In genomic region chr11:126485986-126486635, GRCh38 we compare ENCODE assay signal across 21 cellular contexts.
A peak's percentile ranks its signal among the peaks of the same experiment; 100 is the strongest.
DNase-seq lines count a peak whose midpoint lies in the region; ATAC-seq, FAIRE-seq and TF ChIP-seq lines count a peak whose summit lies in the region.
"Had no signal": no experiment of that assay in that cellular context is flagged by ENCODE, and none has a peak within 500 bp of the region (broad histone marks: within the 10 kb centered on the region; RNA-seq: fewer than 3 reads in every experiment).

No MANE protein-coding gene starts in this region.

- BruUV-seq in IMR-90 (replicated peaks; lab: Mats Ljungman, UMichigan) = no TSS peak

- no peak overlapping the region for H2AK9ac ChIP-seq in IMR-90 (replicated peaks; ENCODE audit: low read depth, low read length, poor library complexity)

- no peak overlapping the region for H4K8ac ChIP-seq in IMR-90 (ENCODE audit: low read depth in 2 of 2, low read length in 2 of 2)
- H4K8ac ChIP-seq in H1 (ENCODE audit: extremely low read depth, insufficient read depth, low read length) = no peak overlapping the region; the same call in 1 of the 2 replicates
- no peak overlapping the region for H4K8ac ChIP-seq in neuronal stem cell (ENCODE audit: low read depth, low read length)

- dilution Hi-C loops in IMR-90 (cut with HindIII; ENCODE audit: low sequenced_read_pairs, unreplicated experiment) = no loop called here

- peak overlapping the region; percentile 10 for H2BK5ac ChIP-seq in IMR-90 (ENCODE audit: low read depth, low read length, poor library complexity, severe bottlenecking)
- no peak overlapping the region for H2BK5ac ChIP-seq in H1 (ENCODE audit: low read depth, low read length)
- H2BK5ac ChIP-seq in neuronal stem cell (ENCODE audit: low read length) = no peak overlapping the region

- TF ChIP-seq RAD21 in IMR-90 (IDR thresholded peaks at IDR 0.05; ENCODE audit: low read length) (no peak), H1 (IDR thresholded peaks at IDR 0.05 in 1 of 2, conservative IDR thresholded peaks at IDR 0.05 in 1 of 2; ENCODE audit: low read depth in 2 of 2, low read length in 2 of 2) (0 out of 4 replicates have a peak, but pooled peaks of 1 of the 2 experiments have one; percentile 1)

- H3K79me1 ChIP-seq in IMR-90 (ENCODE audit: low read depth in 1 of 2, low read length in 2 of 2) (no peaks in the 10 kb centered on the region), H1 (ENCODE audit: low read depth, low read length) (no peaks in the 10 kb centered on the region), neuronal stem cell (ENCODE audit: low read depth, low read length) (no peaks in the 10 kb centered on the region)

- H4K91ac ChIP-seq in IMR-90 (ENCODE audit: insufficient read depth, low read depth, low read length) = peak overlapping the region; percentile 35; the same call in 1 of the 2 replicates
- H4K91ac ChIP-seq in H1 (replicated peaks; ENCODE audit: insufficient read length, low read length) = no peak overlapping the region
- H4K91ac ChIP-seq in neuronal stem cell (ENCODE audit: low read depth, low read length, poor library complexity) = no peak overlapping the region

- no peak overlapping the region for H3K27ac ChIP-seq in IMR-90 (ENCODE audit: insufficient read depth, low read length)
- H3K27ac ChIP-seq in H1 (ENCODE audit: low read depth, low read length) = no peak overlapping the region
- H3K27ac ChIP-seq in neuronal stem cell (replicated peaks; ENCODE audit: low read length) = no peak overlapping the region
- no peak overlapping the region for H3K27ac ChIP-seq in upper lobe of right lung
- no peak overlapping the region for H3K27ac ChIP-seq in left lung
- H3K27ac ChIP-seq: C4-2B, GM23248, HL-60 had no signal

- H2AFZ ChIP-seq in IMR-90 (replicated peaks; ENCODE audit: low read length, poor library complexity) = no peak overlapping the region
- 0 out of 2 replicates have a peak overlapping the region, but pooled peaks have one; percentile 20 for H2AFZ ChIP-seq in H1 (ENCODE audit: low read length)
- no peak overlapping the region for H2AFZ ChIP-seq in neuronal stem cell (ENCODE audit: low read length)
- H2AFZ ChIP-seq: GM23248 had no signal

- H3K4me1 ChIP-seq in IMR-90 (ENCODE audit: control insufficient read depth, insufficient read depth, low read length) (peaks cover 18% of the 10 kb centered on the region), H1 (replicated peaks in 1 of 4; ENCODE audit: control insufficient read depth in 3 of 4, insufficient read depth in 4 of 4, low read length in 3 of 4) (peaks cover 0 to 11% (median 3%) of the 10 kb centered on the region in 4 experiments; a peak in 6 of 7 replicates), neuronal stem cell (ENCODE audit: control insufficient read depth in 2 of 2, insufficient read depth in 1 of 2, low read depth in 1 of 2, low read length in 2 of 2) (peaks cover 0 to 24% of the 10 kb centered on the region in 2 donors), upper lobe of right lung (no peaks in the 10 kb centered on the region), left lung (no peaks in the 10 kb centered on the region)

- H2BK15ac ChIP-seq in IMR-90 (ENCODE audit: low read depth, low read length) (no peak overlapping the region), H1 (ENCODE audit: low read length) (no peak overlapping the region), neuronal stem cell (ENCODE audit: low read length) (peak overlapping the region; percentile 33)

- H2BK20ac ChIP-seq in IMR-90 (ENCODE audit: low read depth, low read length) (no peak overlapping the region), H1 (ENCODE audit: low read length) (no peak overlapping the region)

- H4K5ac ChIP-seq in IMR-90 (ENCODE audit: low read depth, low read length) (no peak overlapping the region), H1 (ENCODE audit: insufficient read length, low read depth, low read length) (no peak overlapping the region)

- CTCF ChIA-PET in IMR-90 (lab: Yijun Ruan, JAX) = interaction anchor here (1.0 kb wide), 1 partner anchor 20 kb away, joined by 3 read pairs; no protein-coding TSS in a partner anchor
- CTCF ChIA-PET in H1 (lab: Charles Lee; ENCODE audit: partially characterized antibody) = interaction anchor here (0.6 to 3.6 kb wide), 14 partner anchors 11 to 210 kb away, joined by 3 to 15 read pairs (median 3); no protein-coding TSS in a partner anchor

- TF ChIP-seq POLR2A in IMR-90 (IDR thresholded peaks at IDR 0.05; ENCODE audit: low read depth, low read length) = no peak
- no peak for TF ChIP-seq POLR2A in H1 (IDR thresholded peaks at IDR 0.05; ENCODE audit: control extremely low read depth in 1 of 2, low read depth in 2 of 2, low read length in 2 of 2)

- H3K56ac ChIP-seq in IMR-90 (ENCODE audit: extremely low read depth, insufficient read depth, low read length) (no peak overlapping the region), H1 (replicated peaks; ENCODE audit: insufficient read length, low read depth, low read length) (no peak overlapping the region)

- H3K14ac ChIP-seq in IMR-90 (replicated peaks; ENCODE audit: low read depth, low read length) (no peak overlapping the region), H1 (ENCODE audit: insufficient read length) (no peak overlapping the region), neuronal stem cell (ENCODE audit: low read length) (no peak overlapping the region)

- POLR2A ChIA-PET in IMR-90 (lab: Charles Lee; ENCODE audit: unreplicated experiment) = no interaction called here
- POLR2A ChIA-PET in H1 (lab: Charles Lee; ENCODE audit: partially characterized antibody) = interaction anchor here (1.3 to 1.6 kb wide), 2 partner anchors 9 to 10 kb away, joined by 4 to 5 read pairs; no protein-coding TSS in a partner anchor

- DNase-seq in IMR-90 = no peak
- DNase-seq in H1 (ENCODE audit: low read depth in 1 of 2, low spot score in 2 of 2) = no peak
- DNase-seq in neuronal stem cell (ENCODE audit: low spot score) = no peak
- DNase-seq in upper lobe of right lung = peak; percentile 34
- DNase-seq in left lung = no peak
- no peak for DNase-seq in GM19240 (ENCODE audit: insufficient read length, low spot score)
- DNase-seq: Calu3; CD8-positive, alpha-beta memory T cell; NCI-H1048; NCI-H1694; NCI-H2029 treated with DMSO at 0.1 percent for 48 hours; NCI-H446 treated with DMSO at 0.1 percent for 48 hours; NK-92 treated with Interleukin-12 subunit alpha and Interleukin-12 subunit beta, amount 100 ng/mL, for 24 hours; SHP77 had no signal

- H2AK5ac ChIP-seq in IMR-90 (ENCODE audit: low read depth, low read length) (peak overlapping the region; percentile 48), H1 (ENCODE audit: low read depth, low read length) (no peak overlapping the region), neuronal stem cell (ENCODE audit: low read depth, low read length) (peak overlapping the region; percentile 22)

- in situ Hi-C loops in IMR-90 (cut with MboI; ENCODE audit: low sequenced_read_pairs) = no loop called here

- H4K20me1 ChIP-seq in IMR-90 (ENCODE audit: insufficient read depth, low read length) (no peaks in the 10 kb centered on the region), H1 (replicated peaks in 1 of 2; ENCODE audit: control insufficient read depth in 1 of 2, insufficient read depth in 2 of 2, low read length in 2 of 2) (no peaks in the 10 kb centered on the region)

- TF ChIP-seq CTCF in IMR-90 (conservative IDR thresholded peaks at IDR 0.05; ENCODE audit: low read depth, low read length) (no peak), H1 (IDR thresholded peaks at IDR 0.05; ENCODE audit: control extremely low read depth in 1 of 3, insufficient read depth in 1 of 3, low read depth in 1 of 3, low read length in 3 of 3) (no peak), upper lobe of right lung (IDR thresholded peaks at IDR 0.05) (no peak), left lung (IDR thresholded peaks at IDR 0.05) (no peak)

- no peak overlapping the region for H2BK120ac ChIP-seq in IMR-90 (ENCODE audit: low read depth, low read length)
- H2BK120ac ChIP-seq in H1 (replicated peaks; ENCODE audit: low read depth, low read length) = no peak overlapping the region
- H2BK120ac ChIP-seq in neuronal stem cell (ENCODE audit: low read depth, low read length) = no peak overlapping the region

- TF ChIP-seq EP300 in H1 (IDR thresholded peaks at IDR 0.05; ENCODE audit: borderline replicate concordance in 1 of 2, low read depth in 2 of 2, low read length in 2 of 2) = no peak

- H3K9me3 ChIP-seq in IMR-90 (ENCODE audit: control insufficient read depth, insufficient read depth, low read length) (no peaks in the 10 kb centered on the region), H1 (ENCODE audit: insufficient read depth in 2 of 2, low read depth in 1 of 2, low read length in 1 of 2) (no peaks in the 10 kb centered on the region), neuronal stem cell (replicated peaks in 1 of 2; ENCODE audit: control insufficient read depth in 2 of 2, insufficient read depth in 1 of 2, low read depth in 1 of 2, low read length in 2 of 2) (no peaks in the 10 kb centered on the region), upper lobe of right lung (no peaks in the 10 kb centered on the region), left lung (no peaks in the 10 kb centered on the region)
- H3K9me3 ChIP-seq: HAP-1 had no signal

- 58% methylated on average over 5 of the region's 12 CpGs; no CpG with 5 or more reads in 1 of the 2 experiments for WGBS in IMR-90 (ENCODE audit: extremely low coverage in 2 of 2, insufficient read length in 1 of 2), 2 experiments
- WGBS in H1 (ENCODE audit: extremely low coverage in 1 of 2, insufficient coverage in 1 of 2, insufficient read length in 1 of 2, insufficient replicate concordance in 2 of 2, low coverage in 1 of 2, low lambda C conversion rate in 2 of 2, missing lambda C conversion rate in 1 of 2), 2 experiments = 80% methylated on average over 12 of the region's 12 CpGs; no CpG with 5 or more reads in 1 of the 2 experiments
- WGBS in neuronal stem cell (ENCODE audit: extremely low coverage in 2 of 2, insufficient read length in 2 of 2, insufficient replicate concordance in 1 of 2), 2 donors = no CpG with 5 or more reads among the region's 12 CpGs

- intact Hi-C loops in IMR-90 (cut with micrococcal nuclease) = no loop called here
- intact Hi-C loops in upper lobe of right lung (cut with DNase I) = no loop called here
- intact Hi-C loops in left lung (cut with DNase I) = no loop called here

- H3K23me2 ChIP-seq in H1 (ENCODE audit: low read depth, low read length) = no peaks in the 10 kb centered on the region

- H3K4ac ChIP-seq in IMR-90 (ENCODE audit: low read depth, low read length) = 0 out of 2 replicates have a peak overlapping the region, but pooled peaks have one; percentile 49
- no peak overlapping the region for H3K4ac ChIP-seq in H1 (replicated peaks; ENCODE audit: insufficient read length, low read depth, low read length)
- no peak overlapping the region for H3K4ac ChIP-seq in neuronal stem cell (ENCODE audit: low read length)

- peaks cover 12% of the 10 kb centered on the region; the same call in 1 of the 2 replicates for H3K9me1 ChIP-seq in IMR-90 (ENCODE audit: insufficient read depth, low read length)

- ATAC-seq in IMR-90 (ENCODE audit: low read depth) (no peak), upper lobe of right lung (no peak), HG02759 (IDR thresholded peaks at IDR 0.05; ENCODE audit: unreplicated experiment) (no peak), left lung (no peak)
- ATAC-seq: PC-3 had no signal

- H3K23ac ChIP-seq in IMR-90 (ENCODE audit: low read depth, low read length) (no peak overlapping the region), H1 (ENCODE audit: insufficient read length) (no peak overlapping the region), neuronal stem cell (ENCODE audit: low read depth, low read length, poor library complexity) (no peak overlapping the region)

- H3K9ac ChIP-seq in IMR-90 (ENCODE audit: low read depth, low read length) (no peak overlapping the region), H1 (replicated peaks in 1 of 4; ENCODE audit: extremely low read depth in 1 of 4, low read depth in 3 of 4, low read length in 3 of 4) (no peak overlapping the region), neuronal stem cell (ENCODE audit: low read depth, low read length, poor library complexity) (no peak overlapping the region)
- H3K9ac ChIP-seq: GM23248 had no signal

- H3K4me3 ChIP-seq in IMR-90 (ENCODE audit: insufficient read depth, low read depth, low read length) (no peak overlapping the region), H1 (ENCODE audit: extremely low read depth in 1 of 4, insufficient read depth in 2 of 4, low read depth in 3 of 4, low read length in 4 of 4) (no peak overlapping the region), neuronal stem cell (ENCODE audit: low read length in 2 of 2) (no peak overlapping the region), upper lobe of right lung (no peak overlapping the region), left lung (no peak overlapping the region)
- H3K4me3 ChIP-seq: GM23248, HAP-1 had no signal

- no peaks in the 10 kb centered on the region for H3K27me3 ChIP-seq in IMR-90 (ENCODE audit: control insufficient read depth, insufficient read depth, low read length)
- H3K27me3 ChIP-seq in H1 (replicated peaks in 1 of 4; ENCODE audit: control insufficient read depth in 3 of 4, extremely low read depth in 1 of 4, insufficient read depth in 3 of 4, low read length in 3 of 4) = no peaks in the 10 kb centered on the region
- peaks cover 0 to 13% (median 0%) of the 10 kb centered on the region in 3 experiments for H3K27me3 ChIP-seq in neuronal stem cell (ENCODE audit: control insufficient read depth in 3 of 3, insufficient read depth in 3 of 3, low read depth in 1 of 3, low read length in 3 of 3)
- no peaks in the 10 kb centered on the region for H3K27me3 ChIP-seq in upper lobe of right lung
- H3K27me3 ChIP-seq in left lung = no peaks in the 10 kb centered on the region

- H3K18ac ChIP-seq in IMR-90 (ENCODE audit: low read depth, low read length) (no peak overlapping the region), H1 (ENCODE audit: extremely low read depth, low read length) (no peak overlapping the region), neuronal stem cell (ENCODE audit: low read length) (peak overlapping the region; percentile 54)

- peak overlapping the region; percentile 55; the same call in 1 of the 2 replicates for H2BK12ac ChIP-seq in H1 (ENCODE audit: low read depth, low read length)
- no peak overlapping the region for H2BK12ac ChIP-seq in neuronal stem cell (ENCODE audit: low read length)

- no peaks in the 10 kb centered on the region for H3K79me2 ChIP-seq in H1 (ENCODE audit: control insufficient read depth in 1 of 2, insufficient read depth in 2 of 2, low read length in 2 of 2)

- H3K4me2 ChIP-seq in IMR-90 (ENCODE audit: low read depth, low read length) (no peak overlapping the region), H1 (ENCODE audit: insufficient read depth in 1 of 2, low read depth in 2 of 2, low read length in 2 of 2) (no peak overlapping the region), neuronal stem cell (ENCODE audit: insufficient read depth, low read length, poor library complexity, severe bottlenecking) (no peak overlapping the region)

- FAIRE-seq in H1 (lab: Jason Lieb, UNC) = no peak
- FAIRE-seq: GM19239 had no signal

- no peaks in the 10 kb centered on the region for H3K36me3 ChIP-seq in IMR-90 (ENCODE audit: control insufficient read depth, insufficient read depth, low read length)
- H3K36me3 ChIP-seq in H1 (ENCODE audit: control insufficient read depth in 2 of 4, insufficient read depth in 4 of 4, low read length in 3 of 4) = no peaks in the 10 kb centered on the region
- no peaks in the 10 kb centered on the region for H3K36me3 ChIP-seq in neuronal stem cell (replicated peaks in 1 of 2; ENCODE audit: control insufficient read depth in 2 of 2, insufficient read depth in 2 of 2, low read length in 2 of 2)
- H3K36me3 ChIP-seq in upper lobe of right lung = no peaks in the 10 kb centered on the region
- H3K36me3 ChIP-seq in left lung = no peaks in the 10 kb centered on the region
- H3K36me3 ChIP-seq: HAP-1 had no signal
